14 cellular contexts compared by ENCODE assay signal in genomic region chr14:68695871-68696665, GRCh38.
A peak's percentile ranks its signal among the peaks of the same experiment; 100 is the strongest.
DNase-seq lines count a peak whose midpoint lies in the region; ATAC-seq, FAIRE-seq and TF ChIP-seq lines count a peak whose summit lies in the region.
"Had no signal": no experiment of that assay in that cellular context is flagged by ENCODE, and none has a peak within 500 bp of the region (broad histone marks: within the 10 kb centered on the region; RNA-seq: fewer than 3 reads in every experiment).

No MANE protein-coding gene starts in this region.

- H2AFZ ChIP-seq in GM12878 (ENCODE audit: control insufficient read depth, low read depth, low read length), result no peak overlapping the region
- H2AFZ ChIP-seq in mesenchymal stem cell (ENCODE audit: low read depth, low read length), result no peak overlapping the region

- TF ChIP-seq CTCF in GM12878 (IDR thresholded peaks at IDR 0.05 in 2 of 3, conservative IDR thresholded peaks at IDR 0.05 in 1 of 3; ENCODE audit: control insufficient read depth in 2 of 3, extremely low read depth in 1 of 3, insufficient read depth in 1 of 3, low read depth in 3 of 3, low read length in 3 of 3) (no peak), tibial artery (IDR thresholded peaks at IDR 0.05) (no peak), dorsolateral prefrontal cortex (IDR thresholded peaks at IDR 0.05 in 54 of 56, conservative IDR thresholded peaks at IDR 0.05 in 2 of 56; ENCODE audit: low read depth in 1 of 56, partially characterized antibody in 56 of 56) (no peak), testis (IDR thresholded peaks at IDR 0.05) (no peak), heart right ventricle (IDR thresholded peaks at IDR 0.05) (no peak)

- no peak for ATAC-seq in GM12878
- no peak for ATAC-seq in heart right ventricle
- ATAC-seq: Right ventricle myocardium inferior had no signal

- H2BK120ac ChIP-seq in mesenchymal stem cell (ENCODE audit: low read depth, low read length), result peak overlapping the region; percentile 51

- H3K4me2 ChIP-seq in GM12878 (ENCODE audit: control insufficient read depth, insufficient read depth) (peak overlapping the region; percentile 71), mesenchymal stem cell (ENCODE audit: low read length, poor library complexity, severe bottlenecking) (no peak overlapping the region)

- BruUV-seq in GM12878 (replicated peaks; lab: Mats Ljungman, UMichigan), result no TSS peak

- H3K27ac Mint-ChIP-seq in activated naive CD4-positive, alpha-beta T cell treated with anti-CD3 and anti-CD28 coated beads, Interleukin-2, amount 10 ng/mL, durations not matched to agents 7 days and 5 days, result no peak overlapping the region

- H4K8ac ChIP-seq in mesenchymal stem cell (ENCODE audit: low read length), result peak overlapping the region; percentile 62

- peak overlapping the region; percentile 66 for H2AK5ac ChIP-seq in mesenchymal stem cell (ENCODE audit: low read length, severe bottlenecking)

- RAD21 ChIA-PET in GM12878 (lab: Charles Lee; ENCODE audit: unreplicated experiment), result interaction anchor here (1.4 to 1.7 kb wide), 3 partner anchors 10 to 88 kb away, joined by 4 to 12 read pairs (median 8); no protein-coding TSS in a partner anchor

- TF ChIP-seq POLR2A in GM12878 (IDR thresholded peaks at IDR 0.05; ENCODE audit: low read depth, low read length) (no peak), testis (IDR thresholded peaks at IDR 0.05) (no peak)

- peaks cover 18% of the 10 kb centered on the region for H3K4me1 ChIP-seq in GM12878 (ENCODE audit: control insufficient read depth, insufficient read depth, low read length)
- H3K4me1 ChIP-seq in mesenchymal stem cell (ENCODE audit: control insufficient read depth, insufficient read depth, low read depth, low read length), result peaks cover 23% of the 10 kb centered on the region
- peaks cover 0 to 41% (median 19%) of the 10 kb centered on the region in 4 donors for H3K4me1 ChIP-seq in tibial artery
- peaks cover 6% of the 10 kb centered on the region for H3K4me1 ChIP-seq in testis
- peaks cover 0 to 49% (median 9%) of the 10 kb centered on the region in 9 donors for H3K4me1 ChIP-seq in heart right ventricle

- no peaks in the 10 kb centered on the region for H3K27me3 ChIP-seq in GM12878 (replicated peaks in 1 of 2; ENCODE audit: control insufficient read depth in 2 of 2, insufficient read depth in 2 of 2, low read length in 1 of 2)
- no peaks in the 10 kb centered on the region for H3K27me3 ChIP-seq in mesenchymal stem cell (ENCODE audit: control insufficient read depth in 1 of 2, insufficient read depth in 1 of 2, low read length in 2 of 2)
- no peaks in the 10 kb centered on the region for H3K27me3 ChIP-seq in tibial artery
- no peaks in the 10 kb centered on the region for H3K27me3 ChIP-seq in dorsolateral prefrontal cortex
- H3K27me3 ChIP-seq in testis, result no peaks in the 10 kb centered on the region
- no peaks in the 10 kb centered on the region for H3K27me3 ChIP-seq in heart right ventricle

- H3K36me3 Mint-ChIP-seq in activated naive CD4-positive, alpha-beta T cell treated with anti-CD3 and anti-CD28 coated beads, Interleukin-2, amount 10 ng/mL, durations not matched to agents 7 days and 5 days, result no peaks in the 10 kb centered on the region

- 78% methylated on average over 5 of the region's 5 CpGs for WGBS in GM12878 (ENCODE audit: insufficient coverage, insufficient replicate concordance, low lambda C conversion rate, missing lambda C conversion rate)
- 94% methylated on average over 3 of the region's 5 CpGs for WGBS in mesenchymal stem cell
- WGBS in testis, 2 donors, result 92 to 95% methylated on average over 5 of the region's 5 CpGs
- 96% methylated on average over 5 of the region's 5 CpGs for WGBS in heart right ventricle, 2 donors

- peak overlapping the region in 1 of 2 experiments; percentile 16 for H3K23ac ChIP-seq in mesenchymal stem cell (ENCODE audit: low read length in 2 of 2)

- no peak overlapping the region for H3K4me3 ChIP-seq in GM12878
- no peak overlapping the region for H3K4me3 ChIP-seq in mesenchymal stem cell (ENCODE audit: insufficient read depth in 1 of 2, low read depth in 1 of 2, low read length in 2 of 2)
- no peak overlapping the region for H3K4me3 ChIP-seq in tibial artery
- H3K4me3 ChIP-seq in dorsolateral prefrontal cortex, result no peak overlapping the region
- H3K4me3 ChIP-seq in testis, result no peak overlapping the region
- H3K4me3 ChIP-seq in heart right ventricle, result no peak overlapping the region

- in situ Hi-C loops in GM12878 (cut with MboI), result no loop called here

- SMC1A ChIA-PET in GM12878 (lab: Charles Lee; ENCODE audit: uncharacterized antibody, unreplicated experiment), result interaction anchor here (1.3 to 3.3 kb wide), 3 partner anchors 11 to 225 kb away, joined by 3 to 24 read pairs (median 3); no protein-coding TSS in a partner anchor

- DNase-seq in activated naive CD4-positive, alpha-beta T cell treated with anti-CD3 and anti-CD28 coated beads, Interleukin-2, amount 10 ng/mL, durations not matched to agents 7 days and 5 days, result peak; percentile 11
- no peak for DNase-seq in activated naive CD4-positive, alpha-beta T cell treated with Interleukin-2 at 50 U/mL for 16 hours
- DNase-seq in GM12878 (ENCODE audit: low read depth, low spot score) (no peak), mesenchymal stem cell (no peak), tibial artery (peak; percentile 20 to 62), dorsolateral prefrontal cortex (no peak), testis (no peak), heart right ventricle (no peak)
- DNase-seq: NCI-H1417; NCI-H510A treated with DMSO at 0.1 percent for 48 hours; stimulated activated CD4-positive, alpha-beta T cell treated with anti-CD3 and anti-CD28 coated beads, Interleukin-12 subunit alpha, Interleukin-12 subunit beta, amount 100 ng/mL, for 4 hours had no signal

- H3K79me2 ChIP-seq in GM12878 (ENCODE audit: control insufficient read depth, insufficient read depth, low read length), result no peaks in the 10 kb centered on the region

- H3K9me3 Mint-ChIP-seq in activated naive CD4-positive, alpha-beta T cell treated with anti-CD3 and anti-CD28 coated beads, Interleukin-2, amount 10 ng/mL, durations not matched to agents 7 days and 5 days, result no peaks in the 10 kb centered on the region

- no peak for TF ChIP-seq EP300 in GM12878 (IDR thresholded peaks at IDR 0.05; ENCODE audit: borderline replicate concordance in 1 of 2, control insufficient read depth in 1 of 2, low read depth in 2 of 2, low read length in 2 of 2)

- H3K4me3 Mint-ChIP-seq in activated naive CD4-positive, alpha-beta T cell treated with anti-CD3 and anti-CD28 coated beads, Interleukin-2, amount 10 ng/mL, durations not matched to agents 7 days and 5 days, result no peak overlapping the region
- H3K4me3 Mint-ChIP-seq: type B pancreatic cell had no signal

- intact Hi-C loops in GM12878 (cut with micrococcal nuclease; ENCODE audit: unreplicated experiment) (loop anchor here (5.0 kb wide), 1 partner anchor 36 kb away; no protein-coding TSS in a partner anchor), tibial artery (cut with DNase I; ENCODE audit: low total_unique reads) (no loop called here), dorsolateral prefrontal cortex (cut with DNase I) (no loop called here), testis (cut with DNase I; ENCODE audit: low total_unique reads) (no loop called here), heart right ventricle (cut with DNase I) (no loop called here)

- peak; percentile 13 for FAIRE-seq in GM12878 (lab: Jason Lieb, UNC)
- FAIRE-seq: HepG2 had no signal

- peak overlapping the region; percentile 26 to 67 for H3K18ac ChIP-seq in mesenchymal stem cell (ENCODE audit: low read depth in 1 of 2, low read length in 2 of 2)

- peak overlapping the region; percentile 20 for H2BK5ac ChIP-seq in mesenchymal stem cell (ENCODE audit: low read depth, low read length, poor library complexity, severe bottlenecking)

- H3K79me1 ChIP-seq in mesenchymal stem cell (replicated peaks; ENCODE audit: low read length, poor library complexity, severe bottlenecking), result no peaks in the 10 kb centered on the region

- H3K14ac ChIP-seq in mesenchymal stem cell (ENCODE audit: low read length in 2 of 2), result no peak overlapping the region

- H3K36me3 ChIP-seq in GM12878 (ENCODE audit: control insufficient read depth in 2 of 2, insufficient read depth in 2 of 2, low read length in 1 of 2), result no peaks in the 10 kb centered on the region
- no peaks in the 10 kb centered on the region for H3K36me3 ChIP-seq in mesenchymal stem cell (ENCODE audit: control insufficient read depth in 1 of 2, insufficient read depth in 2 of 2, low read depth in 1 of 2, low read length in 2 of 2)
- no peaks in the 10 kb centered on the region for H3K36me3 ChIP-seq in tibial artery
- no peaks in the 10 kb centered on the region for H3K36me3 ChIP-seq in testis (ENCODE audit: low read depth, missing control alignments)
- H3K36me3 ChIP-seq in heart right ventricle, result no peaks in the 10 kb centered on the region

- CTCF ChIA-PET in activated naive CD4-positive, alpha-beta T cell treated with anti-CD3 and anti-CD28 coated beads, Interleukin-2, amount 10 ng/mL, durations not matched to agents 7 days and 5 days (lab: Charles Lee), result interaction anchor here (1.3 kb wide), 1 partner anchor 21 kb away, joined by 3 read pairs; no protein-coding TSS in a partner anchor
- CTCF ChIA-PET in GM12878 (lab: Yijun Ruan, JAX), result interaction anchor here (1.3 kb wide), 1 partner anchor 92 kb away, joined by 3 read pairs; no protein-coding TSS in a partner anchor

- peaks cover 18% of the 10 kb centered on the region for H3K27me3 Mint-ChIP-seq in activated naive CD4-positive, alpha-beta T cell treated with anti-CD3 and anti-CD28 coated beads, Interleukin-2, amount 10 ng/mL, durations not matched to agents 7 days and 5 days
- H3K27me3 Mint-ChIP-seq: type B pancreatic cell had no signal

- peak overlapping the region; percentile 26 for H2BK15ac ChIP-seq in mesenchymal stem cell (ENCODE audit: low read depth, poor library complexity, severe bottlenecking)

- peaks cover 9% of the 10 kb centered on the region for H3K4me1 Mint-ChIP-seq in activated naive CD4-positive, alpha-beta T cell treated with anti-CD3 and anti-CD28 coated beads, Interleukin-2, amount 10 ng/mL, durations not matched to agents 7 days and 5 days

- H4K20me1 ChIP-seq in GM12878 (ENCODE audit: control insufficient read depth, insufficient read depth), result no peaks in the 10 kb centered on the region

- H3K9me3 ChIP-seq in GM12878 (replicated peaks; ENCODE audit: control insufficient read depth, insufficient read depth, low read length) (peaks cover 1% of the 10 kb centered on the region; the same call in 1 of the 3 replicates), mesenchymal stem cell (ENCODE audit: control insufficient read depth, low read length) (no peaks in the 10 kb centered on the region), tibial artery (no peaks in the 10 kb centered on the region), testis (no peaks in the 10 kb centered on the region), heart right ventricle (peaks cover 0 to 6% (median 0%) of the 10 kb centered on the region in 11 donors)

- H3K27ac ChIP-seq in GM12878 (ENCODE audit: control insufficient read depth, insufficient read depth) (no peak overlapping the region), mesenchymal stem cell (ENCODE audit: low read length, poor library complexity, severe bottlenecking) (peak overlapping the region; percentile 84), tibial artery (peak overlapping the region; percentile 46 to 56), dorsolateral prefrontal cortex (no peak overlapping the region), testis (no peak overlapping the region), heart right ventricle (peak overlapping the region in 3 of 10 donors; percentile 20 to 83 (median 24))

- H4K91ac ChIP-seq in mesenchymal stem cell (ENCODE audit: low read length), result no peak overlapping the region

- H3K9ac ChIP-seq in GM12878 (ENCODE audit: control insufficient read depth, insufficient read depth, low read length), result no peak overlapping the region
- H3K9ac ChIP-seq in mesenchymal stem cell (ENCODE audit: low read length), result peak overlapping the region; percentile 51

- POLR2A ChIA-PET in GM12878 (lab: Charles Lee), result interaction anchor here (0.6 kb wide), 1 partner anchor 370 kb away, joined by 4 read pairs; no protein-coding TSS in a partner anchor

- H3K4ac ChIP-seq in mesenchymal stem cell (ENCODE audit: low read depth in 1 of 2, low read length in 2 of 2), result peak overlapping the region in 1 of 2 experiments; percentile 61

- TF ChIP-seq RAD21 in GM12878 (IDR thresholded peaks at IDR 0.05; ENCODE audit: insufficient read depth, low read depth, low read length), result no peak

- peak overlapping the region; percentile 59 for H2BK12ac ChIP-seq in mesenchymal stem cell (ENCODE audit: low read length in 2 of 2)

Comparison
In these comparisons a context has a peak if more than half of its experiments do, and no peak if none do; other contexts are left out.
1. DNase-seq: peak in activated naive CD4-positive, alpha-beta T cell treated with anti-CD3 and anti-CD28 coated beads, Interleukin-2, amount 10 ng/mL, durations not matched to agents 7 days and 5 days (single experiment) and tibial artery (2 of 2); none in activated naive CD4-positive, alpha-beta T cell treated with Interleukin-2 at 50 U/mL for 16 hours (single experiment), GM12878 (single experiment), mesenchymal stem cell (single experiment), dorsolateral prefrontal cortex (0 of 10), testis (single experiment) and heart right ventricle (0 of 2).
2. H3K27ac ChIP-seq: peak in mesenchymal stem cell (single experiment) and tibial artery (2 of 2); none in GM12878 (single experiment), dorsolateral prefrontal cortex (0 of 59) and testis (0 of 2).